Comparison of ENCODE assay signal across 17 cellular contexts in the genomic region with DNA sequence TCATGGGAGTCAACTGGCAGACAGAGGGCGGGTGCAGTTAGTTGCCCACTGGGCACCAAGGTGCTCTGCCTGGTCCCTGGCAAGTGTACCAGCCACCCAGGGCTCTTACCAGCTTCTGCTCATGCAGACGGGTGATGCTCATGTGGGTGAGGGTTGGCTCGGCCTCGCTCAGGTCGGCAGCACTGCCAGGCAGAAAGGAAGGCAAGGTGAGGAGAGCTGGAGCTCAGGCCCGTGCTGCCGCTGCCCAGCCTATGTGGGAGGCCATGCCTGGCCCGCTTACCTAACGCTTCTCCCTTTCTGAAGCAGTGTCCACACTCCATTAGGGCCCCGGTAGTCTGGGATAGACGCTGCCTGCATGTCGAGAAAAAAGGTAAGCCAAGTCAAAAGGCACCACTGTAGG.
"Had no signal": no experiment of that assay in that cellular context is flagged by ENCODE, and none has a peak within 500 bp of the region (broad histone marks: within the 10 kb centered on the region; RNA-seq: fewer than 3 reads in every experiment).

No MANE protein-coding gene starts in this region.

- DNase-seq: activated CD4-positive, alpha-beta T cell treated with anti-CD3 and anti-CD28 coated beads, Interleukin-2, amount 50 U/mL, for 48 hours; activated CD8-positive, alpha-beta memory T cell treated with anti-CD3 and anti-CD28 coated beads, Interleukin-2, amount 50 U/mL, for 4 hours; activated naive CD8-positive, alpha-beta T cell treated with anti-CD3 and anti-CD28 coated beads, Interleukin-2, amount 10 ng/mL, durations not matched to agents 7 days and 5 days; central memory CD4-positive, alpha-beta T cell; cortex of kidney; effector CD4-positive, alpha-beta T cell; hippocampal formation; left lung; naive B cell; right cardiac atrium; small intestine; stimulated activated CD4-positive, alpha-beta T cell treated with anti-CD3 and anti-CD28 coated beads, Interleukin-4, amount 100 ng/mL, for 24 hours; stimulated activated naive CD4-positive, alpha-beta T cell had no signal

- H3K27ac ChIP-seq: esophagus muscularis mucosa, left lung, tibial nerve, vagina had no signal

- ATAC-seq: left lung, right cardiac atrium had no signal

- H3K4me3 Mint-ChIP-seq: activated naive CD8-positive, alpha-beta T cell treated with anti-CD3 and anti-CD28 coated beads, Interleukin-2, amount 10 ng/mL, durations not matched to agents 7 days and 5 days had no signal

- H3K27ac Mint-ChIP-seq: activated naive CD8-positive, alpha-beta T cell treated with anti-CD3 and anti-CD28 coated beads, Interleukin-2, amount 10 ng/mL, durations not matched to agents 7 days and 5 days had no signal

- H3K36me3 Mint-ChIP-seq: naive B cell had no signal

- H3K27me3 Mint-ChIP-seq: activated naive CD8-positive, alpha-beta T cell treated with anti-CD3 and anti-CD28 coated beads, Interleukin-2, amount 10 ng/mL, durations not matched to agents 7 days and 5 days; brain; naive B cell had no signal

- H3K9me3 Mint-ChIP-seq: activated naive CD8-positive, alpha-beta T cell treated with anti-CD3 and anti-CD28 coated beads, Interleukin-2, amount 10 ng/mL, durations not matched to agents 7 days and 5 days; brain; naive B cell had no signal
